In the genomic region with DNA sequence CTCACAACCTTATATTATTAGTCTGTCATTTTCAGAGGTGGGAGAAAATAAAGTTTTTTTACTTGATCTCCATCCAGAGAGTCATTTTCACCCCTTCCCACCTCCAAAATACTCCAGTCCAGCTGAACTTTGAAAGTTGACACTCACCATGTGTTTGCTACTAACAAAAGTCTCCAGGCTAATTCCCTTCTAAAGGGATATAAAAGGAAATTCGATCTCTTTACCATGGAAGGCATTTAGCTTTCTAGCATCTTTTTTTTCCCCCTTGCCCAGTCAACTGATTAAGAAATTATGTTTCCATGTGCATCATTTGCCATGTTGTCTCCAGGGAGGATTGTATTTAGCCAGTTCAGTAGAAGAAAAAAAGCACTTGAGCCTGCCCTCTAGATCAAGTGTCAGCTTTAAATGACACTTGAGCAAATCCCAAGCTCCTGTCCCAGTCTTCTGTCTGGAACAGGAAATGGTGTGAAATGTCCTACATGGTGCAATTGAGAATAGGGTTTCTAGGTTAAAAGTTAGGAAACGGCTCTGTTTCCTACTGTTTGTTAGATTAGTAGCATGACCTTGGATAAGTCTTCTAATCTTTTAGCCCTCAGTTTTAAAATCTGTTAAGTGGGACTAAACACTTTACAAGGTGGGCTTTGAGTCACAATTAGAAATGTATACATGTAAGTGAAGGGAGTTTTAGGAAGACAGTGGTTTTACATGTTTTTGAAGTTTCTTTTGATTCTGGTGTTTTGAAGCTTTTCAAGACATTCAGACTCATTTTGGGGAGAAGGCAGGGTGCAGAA, we compare ENCODE assay signal across 10 cellular contexts.
DNase-seq lines count a peak whose midpoint lies in the region; ATAC-seq and TF ChIP-seq lines count a peak whose summit lies in the region.
"Had no signal": no experiment of that assay in that cellular context is flagged by ENCODE, and none has a peak within 500 bp of the region (broad histone marks: within the 10 kb centered on the region; RNA-seq: fewer than 3 reads in every experiment).

No MANE protein-coding gene starts in this region.

- H3K9me3 Mint-ChIP-seq in activated CD4-positive, alpha-beta T cell treated with anti-CD3 and anti-CD28 coated beads, Interleukin-2, amount 10 ng/mL, durations not matched to agents 7 days and 5 days: no peaks in the 10 kb centered on the region
- H3K9me3 Mint-ChIP-seq in endothelial cell (ENCODE audit: unreplicated experiment): no peaks in the 10 kb centered on the region
- H3K9me3 Mint-ChIP-seq in stimulated activated effector memory CD8-positive, alpha-beta T cell treated with anti-CD3 and anti-CD28 coated beads, Interleukin-12 subunit alpha, Interleukin-12 subunit beta, amount 100 ng/mL, for 72 hours: no peaks in the 10 kb centered on the region

- ATAC-seq in stimulated activated effector memory CD8-positive, alpha-beta T cell treated with anti-CD3 and anti-CD28 coated beads, Interleukin-12 subunit alpha, Interleukin-12 subunit beta, amount 100 ng/mL, for 72 hours: no peak
- no peak for ATAC-seq in sciatic nerve

- H3K36me3 Mint-ChIP-seq in activated CD4-positive, alpha-beta T cell treated with anti-CD3 and anti-CD28 coated beads, Interleukin-2, amount 10 ng/mL, durations not matched to agents 7 days and 5 days (ENCODE audit: low read depth): peaks cover 74% of the 10 kb centered on the region
- peaks cover 26% of the 10 kb centered on the region for H3K36me3 Mint-ChIP-seq in endothelial cell (ENCODE audit: low read depth, unreplicated experiment)
- peaks cover 70% of the 10 kb centered on the region for H3K36me3 Mint-ChIP-seq in stimulated activated effector memory CD8-positive, alpha-beta T cell treated with anti-CD3 and anti-CD28 coated beads, Interleukin-12 subunit alpha, Interleukin-12 subunit beta, amount 100 ng/mL, for 72 hours

- intact Hi-C loops in PC-9 (cut with micrococcal nuclease; ENCODE audit: unreplicated experiment) (no loop called here), sciatic nerve (cut with DNase I) (no loop called here)

- H3F3A ChIP-seq in PC-9 (ENCODE audit: insufficient read depth, low read depth): peaks cover 17% of the 10 kb centered on the region

- no peak overlapping the region for H3K4me2 ChIP-seq in PC-9

- H3K79me2 ChIP-seq in PC-9 (ENCODE audit: low read depth): no peaks in the 10 kb centered on the region

- H3K4me3 Mint-ChIP-seq in activated CD4-positive, alpha-beta T cell treated with anti-CD3 and anti-CD28 coated beads, Interleukin-2, amount 10 ng/mL, durations not matched to agents 7 days and 5 days: no peak overlapping the region
- H3K4me3 Mint-ChIP-seq in endothelial cell (ENCODE audit: unreplicated experiment): no peak overlapping the region
- no peak overlapping the region for H3K4me3 Mint-ChIP-seq in stimulated activated effector memory CD8-positive, alpha-beta T cell treated with anti-CD3 and anti-CD28 coated beads, Interleukin-12 subunit alpha, Interleukin-12 subunit beta, amount 100 ng/mL, for 72 hours

- H3K36me3 ChIP-seq in PC-9 (ENCODE audit: low read depth): 0 out of 2 replicates have a peak, but pooled peaks cover 7% of the 10 kb centered on the region

- H3K4me1 ChIP-seq in PC-9 (replicated peaks; ENCODE audit: insufficient read depth): peaks cover 13% of the 10 kb centered on the region

- no peak overlapping the region for H3K27ac ChIP-seq in PC-9

- H3K27me3 ChIP-seq in PC-9 (ENCODE audit: insufficient read depth, low read depth): no peaks in the 10 kb centered on the region

- no peaks in the 10 kb centered on the region for H4K20me1 ChIP-seq in PC-9 (ENCODE audit: insufficient read depth)

- TF ChIP-seq CTCF in endothelial cell (IDR thresholded peaks at IDR 0.05; ENCODE audit: unreplicated experiment): no peak
- no peak for TF ChIP-seq CTCF in PC-9 (conservative IDR thresholded peaks at IDR 0.05)

- H3K4me1 Mint-ChIP-seq in activated CD4-positive, alpha-beta T cell treated with anti-CD3 and anti-CD28 coated beads, Interleukin-2, amount 10 ng/mL, durations not matched to agents 7 days and 5 days: peaks cover 81% of the 10 kb centered on the region
- peaks cover 38% of the 10 kb centered on the region for H3K4me1 Mint-ChIP-seq in endothelial cell (ENCODE audit: unreplicated experiment)
- peaks cover 48% of the 10 kb centered on the region for H3K4me1 Mint-ChIP-seq in stimulated activated effector memory CD8-positive, alpha-beta T cell treated with anti-CD3 and anti-CD28 coated beads, Interleukin-12 subunit alpha, Interleukin-12 subunit beta, amount 100 ng/mL, for 72 hours

- H3K27ac Mint-ChIP-seq in activated CD4-positive, alpha-beta T cell treated with anti-CD3 and anti-CD28 coated beads, Interleukin-2, amount 10 ng/mL, durations not matched to agents 7 days and 5 days: peak overlapping the region; percentile 51
- peak overlapping the region; percentile 61 for H3K27ac Mint-ChIP-seq in endothelial cell (ENCODE audit: unreplicated experiment)
- H3K27ac Mint-ChIP-seq in stimulated activated effector memory CD8-positive, alpha-beta T cell treated with anti-CD3 and anti-CD28 coated beads, Interleukin-12 subunit alpha, Interleukin-12 subunit beta, amount 100 ng/mL, for 72 hours: peak overlapping the region; percentile 62

- no peaks in the 10 kb centered on the region for H3K9me2 ChIP-seq in PC-9 (ENCODE audit: insufficient read depth)

- H2AFZ ChIP-seq in PC-9: no peak overlapping the region

- H3K4me3 ChIP-seq in PC-9: no peak overlapping the region

- H3K9me3 ChIP-seq in PC-9 (ENCODE audit: insufficient read depth, low read depth): no peaks in the 10 kb centered on the region

- no peak for DNase-seq in activated CD4-positive, alpha-beta T cell treated with anti-CD3 and anti-CD28 coated beads, Interleukin-2, amount 10 ng/mL, durations not matched to agents 7 days and 5 days
- DNase-seq in activated CD4-positive, alpha-beta T cell treated with anti-CD3 and anti-CD28 coated beads, Interleukin-2, amount 50 U/mL, for 1 hour: no peak
- DNase-seq in NCI-H748 (lab: John Stamatoyannopoulos, UW; ENCODE audit: unreplicated experiment): peak; percentile 67
- DNase-seq in endothelial cell (ENCODE audit: low spot score): no peak
- no peak for DNase-seq in stimulated activated effector memory CD8-positive, alpha-beta T cell treated with anti-CD3 and anti-CD28 coated beads, Interleukin-12 subunit alpha, Interleukin-12 subunit beta, amount 100 ng/mL, for 72 hours (ENCODE audit: low spot score in 2 of 2)
- no peak for DNase-seq in PC-9
- DNase-seq in sciatic nerve (ENCODE audit: low spot score): no peak
- no peak for DNase-seq in ACHN
- DNase-seq: AML-193, NCI-H1048 had no signal

- POLR2A ChIA-PET in activated CD4-positive, alpha-beta T cell treated with anti-CD3 and anti-CD28 coated beads, Interleukin-2, amount 10 ng/mL, durations not matched to agents 7 days and 5 days (lab: Charles Lee): no interaction called here
- POLR2A ChIA-PET in PC-9 (lab: Charles Lee; ENCODE audit: unreplicated experiment): interaction anchor here (0.6 to 0.7 kb wide), 2 partner anchors 73 to 80 kb away, joined by 3 to 6 read pairs; no protein-coding TSS in a partner anchor

- no peaks in the 10 kb centered on the region for H3K27me3 Mint-ChIP-seq in activated CD4-positive, alpha-beta T cell treated with anti-CD3 and anti-CD28 coated beads, Interleukin-2, amount 10 ng/mL, durations not matched to agents 7 days and 5 days
- H3K27me3 Mint-ChIP-seq in endothelial cell (ENCODE audit: unreplicated experiment): no peaks in the 10 kb centered on the region

- BruUV-seq in PC-9 (replicated peaks; lab: Mats Ljungman, UMichigan): no TSS peak

- CTCF ChIA-PET in activated CD4-positive, alpha-beta T cell treated with anti-CD3 and anti-CD28 coated beads, Interleukin-2, amount 10 ng/mL, durations not matched to agents 7 days and 5 days (lab: Charles Lee): interaction anchor here (0.7 to 3.8 kb wide), 4 partner anchors 12 to 117 kb away, joined by 3 to 19 read pairs (median 3); no protein-coding TSS in a partner anchor
- CTCF ChIA-PET in PC-9 (lab: Charles Lee): interaction anchor here (0.6 kb wide), 1 partner anchor 142 kb away, joined by 4 read pairs; no protein-coding TSS in a partner anchor

- in situ Hi-C loops in ACHN (cut with HindIII; ENCODE audit: low pct_ligation_motif_present, low pct_unique_long_range_greater_than_20kb, low sequenced_read_pairs): no loop called here
